25 cellular contexts compared by ENCODE assay signal in genomic region chr16:14389359-14389758, GRCh38.
"Had no signal": no experiment of that assay in that cellular context is flagged by ENCODE, and none has a peak within 500 bp of the region (broad histone marks: within the 10 kb centered on the region; RNA-seq: fewer than 3 reads in every experiment).

No MANE protein-coding gene starts in this region.

- H3K36me3 ChIP-seq: esophagus muscularis mucosa, heart right ventricle, prostate gland, sigmoid colon, stomach, thyroid gland had no signal

- FAIRE-seq: colon had no signal

- H3K4me3 ChIP-seq: dorsolateral prefrontal cortex, esophagus muscularis mucosa, heart right ventricle, lung, prostate gland, sigmoid colon, stomach, thyroid gland had no signal

- DNase-seq: dorsolateral prefrontal cortex; effector CD4-positive, alpha-beta T cell; foreskin melanocyte; glutamatergic neuron; heart right ventricle; hippocampal formation; immature natural killer cell; islet precursor cell; mesendoderm; naive thymus-derived CD8-positive, alpha-beta T cell; nephron progenitor cell; right cardiac atrium; sigmoid colon; stimulated activated CD4-positive, alpha-beta T cell treated with anti-CD3 and anti-CD28 coated beads, Interleukin-2, amount 100 ng/mL, for 24 hours; stimulated activated CD4-positive, alpha-beta T cell treated with anti-CD3 and anti-CD28 coated beads, Interleukin-4, amount 100 ng/mL, for 24 hours; stimulated activated naive CD4-positive, alpha-beta T cell treated with Interleukin-2 at 50 U/mL for 16 hours; stomach; thyroid gland had no signal

- H3K27ac ChIP-seq: dorsolateral prefrontal cortex, epithelial cell of prostate, esophagus muscularis mucosa, heart right ventricle, prostate gland, sigmoid colon, stomach, thyroid gland had no signal

- H3K9me3 ChIP-seq: esophagus muscularis mucosa, prostate gland, sigmoid colon, stomach, thyroid gland had no signal

- H3K4me1 ChIP-seq: esophagus muscularis mucosa, heart right ventricle, prostate gland, sigmoid colon, stomach, thyroid gland had no signal

- H3K27me3 ChIP-seq: dorsolateral prefrontal cortex, esophagus muscularis mucosa, heart right ventricle, sigmoid colon, stomach, thyroid gland had no signal

- ATAC-seq: heart right ventricle; left lobe of liver; naive thymus-derived CD8-positive, alpha-beta T cell; right cardiac atrium; stimulated activated effector memory CD8-positive, alpha-beta T cell treated with anti-CD3 and anti-CD28 coated beads, Interleukin-12 subunit alpha, Interleukin-12 subunit beta, amount 100 ng/mL, for 72 hours had no signal
